In genomic region chr18:5646739-5647138, GRCh38 we compare ENCODE assay signal across 12 cellular contexts.
"Had no signal": no experiment of that assay in that cellular context is flagged by ENCODE, and none has a peak within 500 bp of the region (broad histone marks: within the 10 kb centered on the region; RNA-seq: fewer than 3 reads in every experiment).

No MANE protein-coding gene starts in this region.

- H3K79me2 ChIP-seq: hepatocyte had no signal

- H3K4me3 ChIP-seq: hepatocyte, mucosa of descending colon, right atrium auricular region, smooth muscle cell had no signal

- H3K4me1 ChIP-seq: right atrium auricular region had no signal

- H3K27ac ChIP-seq: hepatocyte, right atrium auricular region had no signal

- H3K4me2 ChIP-seq: hepatocyte, smooth muscle cell had no signal

- H3K27me3 ChIP-seq: hepatocyte, right atrium auricular region had no signal

- DNase-seq: effector memory CD4-positive, alpha-beta T cell; foreskin fibroblast; head of caudate nucleus; mammary epithelial cell; mucosa of descending colon; natural killer cell; posterior cingulate gyrus; stimulated activated CD4-positive, alpha-beta T cell treated with anti-CD3 and anti-CD28 coated beads, Interleukin-2, amount 100 ng/mL, for 48 hours; stimulated activated naive CD4-positive, alpha-beta T cell treated with Interleukin-2 at 50 U/mL for 16 hours had no signal

- H3K9me3 ChIP-seq: mucosa of descending colon, right atrium auricular region had no signal

- H3K36me3 ChIP-seq: right atrium auricular region had no signal

- H2AFZ ChIP-seq: hepatocyte had no signal
